10 cellular contexts compared by ENCODE assay signal in the genomic region with DNA sequence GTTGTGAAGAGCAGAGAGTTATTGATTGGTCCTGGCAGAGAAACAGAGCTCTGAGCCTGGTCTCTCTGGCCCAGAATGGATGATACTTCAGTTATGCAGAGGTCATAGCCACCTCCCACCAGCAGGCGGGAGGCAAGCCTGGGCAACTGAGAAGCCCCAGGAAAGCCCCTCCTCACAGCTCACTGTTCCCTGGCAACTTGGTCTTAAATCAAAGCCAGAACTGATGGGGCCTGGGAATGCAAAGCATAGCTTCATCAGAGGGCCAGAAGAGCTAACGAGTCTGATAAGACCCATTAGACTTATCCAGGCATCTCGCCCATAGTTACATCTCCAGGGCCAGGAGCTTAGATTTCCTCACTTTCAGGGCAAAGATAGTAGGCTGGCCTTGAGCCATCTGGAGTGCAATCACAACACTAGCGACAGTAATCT. TPM values are rescaled to one million over a fixed set of nuclear protein-coding genes. Genes with fewer than 3 reads are reported as not detected.
DNase-seq lines count a peak whose midpoint lies in the region; ATAC-seq and TF ChIP-seq lines count a peak whose summit lies in the region.
"Had no signal": no experiment of that assay in that cellular context is flagged by ENCODE, and none has a peak within 500 bp of the region (broad histone marks: within the 10 kb centered on the region; RNA-seq: fewer than 3 reads in every experiment).

No MANE protein-coding gene starts in this region.

- ATAC-seq in omental fat pad (ENCODE audit: low FRiP score), result peak; percentile 82
- no peak for ATAC-seq in HG02884 (IDR thresholded peaks at IDR 0.05; ENCODE audit: unreplicated experiment)
- no peak for ATAC-seq in GM19395 (IDR thresholded peaks at IDR 0.05; ENCODE audit: unreplicated experiment)

- peak; percentile 66 for TF ChIP-seq CTCF in fibroblast of the aortic adventitia (IDR thresholded peaks at IDR 0.05; ENCODE audit: insufficient read depth, low read length)
- no peak for TF ChIP-seq CTCF in omental fat pad (IDR thresholded peaks at IDR 0.05)

- H3K4me3 ChIP-seq in fibroblast of the aortic adventitia (ENCODE audit: low read depth, low read length), result no peak overlapping the region

- DNase-seq in GM19240 (ENCODE audit: insufficient read length, low spot score) (peak; percentile 19), NCI-H82 treated with DMSO at 0.1 percent for 48 hours (lab: John Stamatoyannopoulos, UW; ENCODE audit: unreplicated experiment) (peak; percentile 46), fibroblast of the aortic adventitia (ENCODE audit: low read depth) (peak; percentile 88), omental fat pad (ENCODE audit: low spot score) (no peak), cortex of kidney (lab: John Stamatoyannopoulos, UW) (no peak), NCI-H2107 treated with DMSO at 0.1 percent for 48 hours (lab: John Stamatoyannopoulos, UW; ENCODE audit: unreplicated experiment) (no peak)
- DNase-seq: KG1 had no signal

RNA-seq across cellular contexts. Expression of gene COLQ, which starts 5.5 kb away (rescaled TPM):
- total RNA-seq in fibroblast of the aortic adventitia (ENCODE audit: low replicate concordance) (1.2 and 1.8 TPM in 2 replicates), omental fat pad (1 to 10 TPM; 1.2 to 3.9 (median 1.9) TPM)
- total RNA-seq: H4 had no signal

Comparison
In these comparisons a context has a peak if more than half of its experiments do, and no peak if none do; other contexts are left out.
1. DNase-seq: peak in GM19240 (single experiment), NCI-H82 treated with DMSO at 0.1 percent for 48 hours (single experiment) and fibroblast of the aortic adventitia (single experiment); none in omental fat pad (single experiment), cortex of kidney (single experiment) and NCI-H2107 treated with DMSO at 0.1 percent for 48 hours (single experiment).